1 cellular context compared by ENCODE assay signal in genomic region chr20:52191436-52192295, GRCh38.
TF ChIP-seq lines count a peak whose summit lies in the region.

Gene ZFP64, minus strand, starts transcription at chr20:52191779. Its CDS starts 143 bp downstream, at chr20:52191636.

TF ChIP-seq in HepG2, 621 proteins besides CTCF, POLR2A, EP300 and RAD21 (continued from another document and continues in another):
- TF ChIP-seq NFAT5 (CRISPR knock-in tag; IDR thresholded peaks at IDR 0.05): peak; percentile 93
- TF ChIP-seq NR3C1 (CRISPR knock-in tag; IDR thresholded peaks at IDR 0.05): 0 out of 2 replicates have a peak, but pooled peaks have one; percentile 12
- TF ChIP-seq NRL (CRISPR knock-in tag; IDR thresholded peaks at IDR 0.05; ENCODE audit: borderline replicate concordance): peak; percentile 31; the same call in 1 of the 2 replicates
- TF ChIP-seq POGK (CRISPR knock-in tag; conservative IDR thresholded peaks at IDR 0.05): peak; percentile 91
- TF ChIP-seq MAFG (CRISPR knock-in tag; IDR thresholded peaks at IDR 0.05): no peak; the same call in 1 of the 2 replicates
- TF ChIP-seq TOPORS (CRISPR knock-in tag; IDR thresholded peaks at IDR 0.05): peak; percentile 89; the same call in 1 of the 2 replicates
- peak; percentile 85; the same call in 1 of the 2 replicates for TF ChIP-seq ARID4A (CRISPR knock-in tag; IDR thresholded peaks at IDR 0.05; ENCODE audit: borderline replicate concordance)
- TF ChIP-seq FLYWCH1 (CRISPR knock-in tag; IDR thresholded peaks at IDR 0.05): peak; percentile 92; the same call in 1 of the 2 replicates
- no peak; the same call in 1 of the 2 replicates for TF ChIP-seq MTA1 (CRISPR knock-in tag; IDR thresholded peaks at IDR 0.05; ENCODE audit: borderline replicate concordance)
- no peak for TF ChIP-seq ZNF337 (CRISPR knock-in tag; IDR thresholded peaks at IDR 0.05; ENCODE audit: borderline replicate concordance, low read depth)
- peak; percentile 81; the same call in 1 of the 2 replicates for TF ChIP-seq MAZ (IDR thresholded peaks at IDR 0.05; ENCODE audit: borderline replicate concordance, low read depth, low read length)
- peak; percentile 97 for TF ChIP-seq MAZ (CRISPR knock-in tag; IDR thresholded peaks at IDR 0.05; ENCODE audit: low read depth)
- TF ChIP-seq TARDBP (CRISPR knock-in tag; IDR thresholded peaks at IDR 0.05): peak; percentile 84
- no peak; the same call in 1 of the 2 replicates for TF ChIP-seq ZNF773 (CRISPR knock-in tag; IDR thresholded peaks at IDR 0.05; ENCODE audit: borderline replicate concordance)
- no peak for TF ChIP-seq BCLAF1 (IDR thresholded peaks at IDR 0.05)
- peak; percentile 99 for TF ChIP-seq RBFOX2 (IDR thresholded peaks at IDR 0.05; ENCODE audit: low read depth, low read length)
- no peak for TF ChIP-seq ZNF713 (CRISPR knock-in tag; IDR thresholded peaks at IDR 0.05)
- peak; percentile 82; the same call in 1 of the 2 replicates for TF ChIP-seq PRMT3 (CRISPR knock-in tag; IDR thresholded peaks at IDR 0.05; ENCODE audit: borderline replicate concordance, low read depth)
- peak; percentile 76; the same call in 1 of the 2 replicates for TF ChIP-seq CENPT (CRISPR knock-in tag; IDR thresholded peaks at IDR 0.05; ENCODE audit: low read depth)
- TF ChIP-seq PHB2 (IDR thresholded peaks at IDR 0.05; ENCODE audit: partially characterized antibody): no peak
- peak; percentile 87 for TF ChIP-seq ZNF772 (CRISPR knock-in tag; IDR thresholded peaks at IDR 0.05)
- no peak for TF ChIP-seq FOXO4 (CRISPR knock-in tag; conservative IDR thresholded peaks at IDR 0.05)
- TF ChIP-seq STAT6 (CRISPR knock-in tag; IDR thresholded peaks at IDR 0.05; ENCODE audit: borderline replicate concordance): peak; percentile 85; the same call in 1 of the 2 replicates
- TF ChIP-seq KLF9 (CRISPR knock-in tag; IDR thresholded peaks at IDR 0.05; ENCODE audit: low read depth): peak; percentile 78; the same call in 1 of the 2 replicates
- no peak for TF ChIP-seq ZNF609 (CRISPR knock-in tag; IDR thresholded peaks at IDR 0.05; ENCODE audit: borderline replicate concordance)
- TF ChIP-seq PHF20 (CRISPR knock-in tag; IDR thresholded peaks at IDR 0.05): peak; percentile 83
- TF ChIP-seq MXD4 (CRISPR knock-in tag; IDR thresholded peaks at IDR 0.05): peak; percentile 85
- no peak for TF ChIP-seq CBX2 (IDR thresholded peaks at IDR 0.05; ENCODE audit: low read depth, low read length)
- no peak; the same call in 1 of the 2 replicates for TF ChIP-seq CBX2 (CRISPR knock-in tag; IDR thresholded peaks at IDR 0.05; ENCODE audit: low read depth)
- peak; percentile 91 for TF ChIP-seq ZMAT3 (CRISPR knock-in tag; conservative IDR thresholded peaks at IDR 0.05)
- TF ChIP-seq RNF2 (conservative IDR thresholded peaks at IDR 0.05; ENCODE audit: low read depth): 0 out of 2 replicates have a peak, but pooled peaks have one; percentile 56
- TF ChIP-seq HNRNPH1 (optimal IDR thresholded peaks at IDR 0.05; ENCODE audit: low read depth, low read length): no peak
